ENCODE assay signal across 8 cellular contexts in genomic region chr10:16720812-16721211, GRCh38.
"Had no signal": no experiment of that assay in that cellular context is flagged by ENCODE, and none has a peak within 500 bp of the region (broad histone marks: within the 10 kb centered on the region; RNA-seq: fewer than 3 reads in every experiment).

No MANE protein-coding gene starts in this region.

- FAIRE-seq: HepG2, HTR-8/SVneo, K562 had no signal

- ATAC-seq: HepG2, K562 had no signal

- H3K27ac ChIP-seq: HL-60, KMS-11 had no signal

- DNase-seq: IMR-90, KBM-7, KG1 had no signal

- H3K4me3 ChIP-seq: K562 had no signal

- H3K4me2 ChIP-seq: KMS-11 had no signal
